In the genomic region with DNA sequence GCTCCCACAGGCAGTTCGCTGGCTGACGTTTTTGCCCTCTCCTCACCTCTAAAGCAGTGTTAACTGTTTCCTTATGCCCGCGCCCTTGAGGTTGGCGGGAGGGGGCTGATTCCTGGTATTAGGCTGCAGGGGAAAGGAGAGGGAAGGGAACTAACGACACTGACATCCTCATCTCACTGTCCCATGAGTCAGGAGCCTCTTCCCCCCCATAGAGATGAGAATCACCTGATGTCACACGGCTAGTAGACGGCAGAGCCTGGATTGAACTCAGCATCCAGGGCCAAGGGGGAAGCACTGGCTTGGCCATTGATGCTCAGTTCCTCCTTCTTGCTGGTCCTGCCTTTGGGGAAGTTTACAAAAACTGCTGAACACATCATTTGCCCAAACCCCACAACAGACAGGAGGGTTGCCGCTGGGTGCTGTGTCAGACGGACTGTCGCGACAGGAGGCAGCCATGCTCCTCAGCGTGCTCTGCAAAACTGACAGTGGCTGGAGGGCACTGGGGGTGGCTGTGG, we compare ENCODE assay signal across 10 cellular contexts. TPM values are rescaled to one million over a fixed set of nuclear protein-coding genes. Genes with fewer than 3 reads are reported as not detected.
A peak's percentile ranks its signal among the peaks of the same experiment; 100 is the strongest.
DNase-seq lines count a peak whose midpoint lies in the region; ATAC-seq, FAIRE-seq and TF ChIP-seq lines count a peak whose summit lies in the region.
"Had no signal": no experiment of that assay in that cellular context is flagged by ENCODE, and none has a peak within 500 bp of the region (broad histone marks: within the 10 kb centered on the region; RNA-seq: fewer than 3 reads in every experiment).

No MANE protein-coding gene starts in this region.

- H3K4me3 ChIP-seq in neutrophil (ENCODE audit: low read depth in 1 of 2, low read length in 1 of 2), result peak overlapping the region; percentile 45 to 55

- H3K27me3 ChIP-seq in foreskin keratinocyte (no peaks in the 10 kb centered on the region), neutrophil (no peaks in the 10 kb centered on the region)

- TF ChIP-seq CTCF in foreskin keratinocyte (conservative IDR thresholded peaks at IDR 0.05) (no peak), neutrophil (IDR thresholded peaks at IDR 0.05) (no peak)

- peaks cover 19% of the 10 kb centered on the region for H3K36me3 ChIP-seq in neutrophil

- H3K4me1 ChIP-seq in foreskin keratinocyte (peaks cover 20% of the 10 kb centered on the region), neutrophil (ENCODE audit: control insufficient read depth in 1 of 2, insufficient read depth in 1 of 2, low read depth in 1 of 2, low read length in 1 of 2) (peaks cover 81% of the 10 kb centered on the region in 2 experiments)

- no peaks in the 10 kb centered on the region for H3K9me3 ChIP-seq in neutrophil

- DNase-seq in CMK (ENCODE audit: low read depth) (peak; percentile 74), OCI-M1 (lab: John Stamatoyannopoulos, UW) (peak; percentile 12), foreskin keratinocyte (no peak), NCI-H2107 treated with DMSO at 0.1 percent for 48 hours (lab: John Stamatoyannopoulos, UW; ENCODE audit: unreplicated experiment) (no peak), H54 (ENCODE audit: insufficient read length, low spot score) (no peak), ACHN (no peak)
- DNase-seq in activated effector memory CD4-positive, alpha-beta T cell treated with Interleukin-2 at 50 U/mL for 16 hours, result no peak
- DNase-seq: erythroblast, NCI-H1092 had no signal

- ATAC-seq in foreskin keratinocyte, result no peak

- no peak for TF ChIP-seq POLR2A in H54 (IDR thresholded peaks at IDR 0.05; ENCODE audit: low read depth, low read length)

- in situ Hi-C loops in ACHN (cut with HindIII; ENCODE audit: low pct_ligation_motif_present, low pct_unique_long_range_greater_than_20kb, low sequenced_read_pairs), result no loop called here

- peak overlapping the region; percentile 27 for H3K27ac ChIP-seq in foreskin keratinocyte
- H3K27ac ChIP-seq in neutrophil, result peak overlapping the region; percentile 97

- no peak for FAIRE-seq in H54 (lab: Jason Lieb, UNC)

RNA-seq across cellular contexts. Expression of a gene that starts 38.5 kb away (rescaled TPM):
- total RNA-seq in foreskin keratinocyte, result 60.1 and 69.6 TPM in 2 replicates
- polyA plus RNA-seq in foreskin keratinocyte, result 75.0 and 88.2 TPM in 2 replicates

Comparison
In these comparisons a context has a peak if more than half of its experiments do, and no peak if none do; other contexts are left out.
1. DNase-seq: peak in CMK (single experiment) and OCI-M1 (single experiment); none in foreskin keratinocyte (0 of 2), NCI-H2107 treated with DMSO at 0.1 percent for 48 hours (single experiment), activated effector memory CD4-positive, alpha-beta T cell treated with Interleukin-2 at 50 U/mL for 16 hours (single experiment), H54 (single experiment) and ACHN (single experiment).